ENCODE assay signal across 21 cellular contexts in genomic region chr1:181538836-181539235, GRCh38. TPM values are rescaled to one million over a fixed set of nuclear protein-coding genes. Genes with fewer than 3 reads are reported as not detected.
A peak's percentile ranks its signal among the peaks of the same experiment; 100 is the strongest.
DNase-seq lines count a peak whose midpoint lies in the region; FAIRE-seq and TF ChIP-seq lines count a peak whose summit lies in the region.
"Had no signal": no experiment of that assay in that cellular context is flagged by ENCODE, and none has a peak within 500 bp of the region (broad histone marks: within the 10 kb centered on the region; RNA-seq: fewer than 3 reads in every experiment).

No MANE protein-coding gene starts in this region.

- intact Hi-C loops in kidney (cut with DNase I): no loop called here
- intact Hi-C loops in CD4-positive, alpha-beta memory T cell (cut with micrococcal nuclease): no loop called here

- H3K79me2 ChIP-seq in keratinocyte (ENCODE audit: control insufficient read depth, insufficient read depth, low read length): no peaks in the 10 kb centered on the region

- H3K4me1 ChIP-seq in keratinocyte (ENCODE audit: control insufficient read depth, extremely low read depth, insufficient read depth, low read length) (peaks cover 25% of the 10 kb centered on the region), kidney (ENCODE audit: control insufficient read depth in 1 of 2, insufficient read depth in 1 of 2, low read depth in 1 of 2, low read length in 2 of 2) (no peaks in the 10 kb centered on the region)
- no peaks in the 10 kb centered on the region for H3K4me1 ChIP-seq in CD4-positive, alpha-beta memory T cell (ENCODE audit: insufficient read depth, low read length)
- H3K4me1 ChIP-seq: HAP-1 had no signal

- H3K36me3 ChIP-seq in keratinocyte (ENCODE audit: control insufficient read depth in 2 of 2, extremely low read depth in 1 of 2, insufficient read depth in 2 of 2, low read length in 2 of 2) (no peaks in the 10 kb centered on the region), kidney (ENCODE audit: control insufficient read depth in 1 of 2, insufficient read depth in 2 of 2, low read length in 2 of 2) (no peaks in the 10 kb centered on the region)
- H3K36me3 ChIP-seq in CD4-positive, alpha-beta memory T cell (ENCODE audit: insufficient read depth, low read length): no peaks in the 10 kb centered on the region
- H3K36me3 ChIP-seq: HAP-1 had no signal

- H3K4me3 Mint-ChIP-seq in CD4-positive, alpha-beta memory T cell: no peak overlapping the region
- H3K4me3 Mint-ChIP-seq: CD14-positive monocyte, IgD-negative memory B cell had no signal

- H4K20me1 ChIP-seq in keratinocyte (ENCODE audit: control insufficient read depth, extremely low read depth, insufficient read depth, low read length): no peaks in the 10 kb centered on the region

- no peaks in the 10 kb centered on the region for H3K4me1 Mint-ChIP-seq in CD4-positive, alpha-beta memory T cell

- DNase-seq in ELF-1 (ENCODE audit: low read depth, low spot score) (peak; percentile 27), NCI-H69 (lab: John Stamatoyannopoulos, UW) (peak; percentile 17), epidermal melanocyte (ENCODE audit: insufficient read length, low spot score) (peak; percentile 76), keratinocyte (ENCODE audit: low read depth, low spot score) (peak; percentile 35), NCI-H446 treated with DMSO at 0.1 percent for 48 hours (lab: John Stamatoyannopoulos, UW) (no peak), kidney (no peak), D341Med (ENCODE audit: low spot score) (no peak)
- DNase-seq in CD4-positive, alpha-beta memory T cell: no peak
- DNase-seq: Calu3, DMS153, DMS79 treated with DMSO at 0.1 percent for 48 hours, EL, GDM1 had no signal

- no peaks in the 10 kb centered on the region for H3K27me3 ChIP-seq in keratinocyte (ENCODE audit: control insufficient read depth, extremely low read depth, insufficient read depth, low read length)
- no peaks in the 10 kb centered on the region for H3K27me3 ChIP-seq in CD4-positive, alpha-beta memory T cell (ENCODE audit: insufficient read depth, low read length)

- H3K9me3 ChIP-seq in keratinocyte (ENCODE audit: control insufficient read depth, low read depth, low read length) (no peaks in the 10 kb centered on the region), kidney (ENCODE audit: control insufficient read depth in 1 of 2, low read length in 2 of 2) (no peaks in the 10 kb centered on the region)
- no peaks in the 10 kb centered on the region for H3K9me3 ChIP-seq in CD4-positive, alpha-beta memory T cell (ENCODE audit: control insufficient read depth in 1 of 2, low read length in 2 of 2)
- H3K9me3 ChIP-seq: HAP-1 had no signal

- TF ChIP-seq CTCF in keratinocyte (optimal IDR thresholded peaks at IDR 0.05 in 1 of 3, IDR thresholded peaks at IDR 0.05 in 1 of 3, conservative IDR thresholded peaks at IDR 0.05 in 1 of 3; ENCODE audit: extremely low read depth in 1 of 3, insufficient read depth in 2 of 3, low read length in 3 of 3) (no peak), kidney (IDR thresholded peaks at IDR 0.05; ENCODE audit: borderline replicate concordance, extremely low read depth, insufficient read depth) (no peak)

- no peaks in the 10 kb centered on the region for H3K36me3 Mint-ChIP-seq in CD4-positive, alpha-beta memory T cell
- H3K36me3 Mint-ChIP-seq: CD14-positive monocyte had no signal

- no peak overlapping the region for H3K27ac Mint-ChIP-seq in CD4-positive, alpha-beta memory T cell
- H3K27ac Mint-ChIP-seq: CD14-positive monocyte, IgD-negative memory B cell had no signal

- H3K9me1 ChIP-seq in keratinocyte (ENCODE audit: control insufficient read depth, extremely low read depth, insufficient read depth, low read length): no peaks in the 10 kb centered on the region

- H3K4me3 ChIP-seq in keratinocyte (ENCODE audit: control insufficient read depth in 2 of 3, extremely low read depth in 1 of 3, insufficient read depth in 2 of 3, low read depth in 1 of 3, low read length in 3 of 3) (no peak overlapping the region), kidney (ENCODE audit: low read length in 2 of 2) (no peak overlapping the region)
- H3K4me3 ChIP-seq in CD4-positive, alpha-beta memory T cell (ENCODE audit: low read length in 2 of 2): no peak overlapping the region
- H3K4me3 ChIP-seq: HAP-1 had no signal

- CTCF ChIA-PET in CD4-positive, alpha-beta memory T cell (lab: Charles Lee; ENCODE audit: partially characterized antibody): no interaction called here

- H3K4me2 ChIP-seq in keratinocyte (ENCODE audit: control insufficient read depth, extremely low read depth, insufficient read depth, low read depth, low read length): peak overlapping the region; percentile 2

- H3K27ac ChIP-seq in keratinocyte (ENCODE audit: control insufficient read depth, insufficient read depth, low read length) (no peak overlapping the region), kidney (ENCODE audit: low read depth in 2 of 2, low read length in 2 of 2) (no peak overlapping the region)
- no peak overlapping the region for H3K27ac ChIP-seq in CD4-positive, alpha-beta memory T cell (ENCODE audit: low read depth, low read length)

- H3K27me3 Mint-ChIP-seq in CD4-positive, alpha-beta memory T cell: peaks cover 19 to 24% of the 10 kb centered on the region in 2 donors

- POLR2A ChIA-PET in CD4-positive, alpha-beta memory T cell (lab: Charles Lee; ENCODE audit: partially characterized antibody): no interaction called here

- no peaks in the 10 kb centered on the region for H3K9me3 Mint-ChIP-seq in CD4-positive, alpha-beta memory T cell

- H3K9ac ChIP-seq in keratinocyte (ENCODE audit: control insufficient read depth, extremely low read depth, insufficient read depth, low read length) (no peak overlapping the region), kidney (ENCODE audit: low read length in 2 of 2) (no peak overlapping the region)

- no peak overlapping the region for H2AFZ ChIP-seq in keratinocyte (ENCODE audit: control insufficient read depth, low read length)

- FAIRE-seq in keratinocyte (lab: Jason Lieb, UNC) (peak; percentile 92), kidney (lab: Jason Lieb, UNC) (no peak)
- FAIRE-seq: A204.1, H1 had no signal

- dilution Hi-C loops in keratinocyte (cut with MboI; ENCODE audit: extremely low pct_ligation_motif_present, low sequenced_read_pairs): no loop called here

RNA-seq across cellular contexts. Expression of gene CACNA1E, which starts 55.5 kb away (rescaled TPM):
- polyA plus RNA-seq in keratinocyte (0.01 TPM in 1 of 3 replicates, not detected in the others), kidney (ENCODE audit: insufficient read depth, low read depth, low replicate concordance) (0.19 TPM)
- polyA plus RNA-seq in keratinocyte (2011; ENCODE audit: low read depth): not detected
- not detected in 2 replicates for polyA plus RNA-seq in keratinocyte (2011; cell fraction: cytosol; rRNA removed)
- polyA plus RNA-seq in keratinocyte (2011; cell fraction: nucleus; rRNA removed): 0.01 TPM in 1 of 2 replicates, not detected in the other
- 0.03 TPM in 1 of 2 replicates, not detected in the other for polyA plus RNA-seq in keratinocyte (2012; ENCODE audit: low replicate concordance)
- not detected in 3 replicates for polyA minus RNA-seq in keratinocyte
- polyA minus RNA-seq in keratinocyte (2011; cell fraction: cytosol; rRNA and poly(A)+ RNA removed): not detected
- not detected in 2 replicates for polyA minus RNA-seq in keratinocyte (2011; cell fraction: nucleus; rRNA and poly(A)+ RNA removed)
- 0.19 TPM for total RNA-seq in kidney
- not detected for total RNA-seq in CD4-positive, alpha-beta memory T cell
- polyA plus RNA-seq in CD4-positive, alpha-beta memory T cell: not detected
- total RNA-seq: Calu3, HT-29 had no signal
- polyA plus RNA-seq: AG04450, BJ, CD14-positive monocyte had no signal

Comparison
In these comparisons a context has a peak if more than half of its experiments do, and no peak if none do; other contexts are left out.
1. DNase-seq: peak in ELF-1 (single experiment), NCI-H69 (single experiment), epidermal melanocyte (single experiment) and keratinocyte (single experiment); none in NCI-H446 treated with DMSO at 0.1 percent for 48 hours (single experiment), kidney (single experiment), CD4-positive, alpha-beta memory T cell (0 of 5) and D341Med (single experiment).